Comparison of ENCODE assay signal across 15 cellular contexts in genomic region chr2:207156045-207156444, GRCh38. TPM values are rescaled to one million over a fixed set of nuclear protein-coding genes. Genes with fewer than 3 reads are reported as not detected.
DNase-seq lines count a peak whose midpoint lies in the region; ATAC-seq, FAIRE-seq and TF ChIP-seq lines count a peak whose summit lies in the region.
"Had no signal": no experiment of that assay in that cellular context is flagged by ENCODE, and none has a peak within 500 bp of the region (broad histone marks: within the 10 kb centered on the region; RNA-seq: fewer than 3 reads in every experiment).

No MANE protein-coding gene starts in this region.

- H3K27me3 Mint-ChIP-seq in natural killer cell (ENCODE audit: low read depth in 2 of 2), result no peaks in the 10 kb centered on the region

- peak overlapping the region; percentile 69 for H3K4me3 Mint-ChIP-seq in natural killer cell

- H3K27me3 ChIP-seq in right atrium auricular region (no peaks in the 10 kb centered on the region), bronchial epithelial cell (ENCODE audit: control insufficient read depth, insufficient read depth, low read length) (no peaks in the 10 kb centered on the region)
- H3K27me3 ChIP-seq: BLaER1 treated with 17β-estradiol and CSF1 and Interleukin-3, amounts not matched to agents 10 nM and 100 nM had no signal

- no peaks in the 10 kb centered on the region for H3K9me3 ChIP-seq in right atrium auricular region
- H3K9me3 ChIP-seq: BLaER1 treated with 17β-estradiol and CSF1 and Interleukin-3, amounts not matched to agents 10 nM and 100 nM; mucosa of descending colon had no signal

- H3K27ac Mint-ChIP-seq in natural killer cell, result peak overlapping the region; percentile 11 to 41

- peaks cover 52 to 57% of the 10 kb centered on the region in 2 donors for H3K4me1 Mint-ChIP-seq in natural killer cell

- H3K4me1 ChIP-seq in right atrium auricular region, result peaks cover 0 to 97% of the 10 kb centered on the region in 2 donors

- no peak for DNase-seq in right atrium auricular region (ENCODE audit: low spot score)
- DNase-seq in left ventricle myocardium superior, result no peak
- DNase-seq in bronchial epithelial cell (ENCODE audit: low read depth), result no peak
- DNase-seq in natural killer cell, result no peak
- DNase-seq in activated gamma-delta T cell treated with Interleukin-2 at 50 U/mL for 16 hours, result no peak
- no peak for DNase-seq in activated gamma-delta T cell (lab: John Stamatoyannopoulos, UW)
- no peak for DNase-seq in DMS79 treated with DMSO at 0.1 percent for 48 hours (lab: John Stamatoyannopoulos, UW)
- DNase-seq: GF-D8, MM.1S, mucosa of descending colon had no signal

- TF ChIP-seq CTCF in right atrium auricular region (IDR thresholded peaks at IDR 0.05), result no peak
- TF ChIP-seq CTCF in bronchial epithelial cell (IDR thresholded peaks at IDR 0.05; ENCODE audit: insufficient read depth, low read length, severe bottlenecking), result no peak
- no peak for TF ChIP-seq CTCF in natural killer cell (IDR thresholded peaks at IDR 0.05)

- peak; percentile 7 for FAIRE-seq in bronchial epithelial cell (lab: Jason Lieb, UNC)
- FAIRE-seq: RCC 7860, TTC549 had no signal

- ATAC-seq in left ventricle myocardium superior (no peak), natural killer cell (peak; percentile 64 to 86 (median 68)), HG03520 (IDR thresholded peaks at IDR 0.05; ENCODE audit: unreplicated experiment) (no peak)
- ATAC-seq: mucosa of descending colon had no signal

- no peaks in the 10 kb centered on the region for H3K9me3 Mint-ChIP-seq in natural killer cell

- intact Hi-C loops in left ventricle myocardium superior (cut with micrococcal nuclease) (no loop called here), natural killer cell (cut with micrococcal nuclease) (no loop called here)

- H3K36me3 ChIP-seq in right atrium auricular region, result no peaks in the 10 kb centered on the region
- H3K36me3 ChIP-seq in bronchial epithelial cell (ENCODE audit: control insufficient read depth, insufficient read depth, low read length), result peaks cover 4% of the 10 kb centered on the region
- H3K36me3 ChIP-seq: BLaER1 treated with 17β-estradiol and CSF1 and Interleukin-3, amounts not matched to agents 10 nM and 100 nM had no signal

- H3K27ac ChIP-seq in right atrium auricular region, result peak overlapping the region; percentile 22 to 65

- no peak overlapping the region for H3K4me3 ChIP-seq in right atrium auricular region
- H3K4me3 ChIP-seq in bronchial epithelial cell (ENCODE audit: low read depth, low read length), result no peak overlapping the region
- H3K4me3 ChIP-seq: BLaER1 treated with 17β-estradiol and CSF1 and Interleukin-3, amounts not matched to agents 10 nM and 100 nM; mucosa of descending colon; smooth muscle cell had no signal

- H3K36me3 Mint-ChIP-seq in natural killer cell, result no peaks in the 10 kb centered on the region

RNA-seq across cellular contexts. Expression of gene KLF7, which starts 9.7 kb away (rescaled TPM):
- total RNA-seq in right atrium auricular region, result 10 to 100 TPM; 13.5 to 29.9 TPM
- 22.2 TPM for total RNA-seq in left ventricle myocardium superior
- total RNA-seq in bronchial epithelial cell, result 39.8 and 40.5 TPM in 2 replicates
- 10 to 100 TPM; 22.9 to 39.1 (median 32.4) TPM for total RNA-seq in natural killer cell

Comparison
In these comparisons a context has a peak if more than half of its experiments do, and no peak if none do; other contexts are left out.
1. ATAC-seq: peak in natural killer cell (3 of 3); none in left ventricle myocardium superior (single experiment) and HG03520 (single experiment).